In the genomic region with DNA sequence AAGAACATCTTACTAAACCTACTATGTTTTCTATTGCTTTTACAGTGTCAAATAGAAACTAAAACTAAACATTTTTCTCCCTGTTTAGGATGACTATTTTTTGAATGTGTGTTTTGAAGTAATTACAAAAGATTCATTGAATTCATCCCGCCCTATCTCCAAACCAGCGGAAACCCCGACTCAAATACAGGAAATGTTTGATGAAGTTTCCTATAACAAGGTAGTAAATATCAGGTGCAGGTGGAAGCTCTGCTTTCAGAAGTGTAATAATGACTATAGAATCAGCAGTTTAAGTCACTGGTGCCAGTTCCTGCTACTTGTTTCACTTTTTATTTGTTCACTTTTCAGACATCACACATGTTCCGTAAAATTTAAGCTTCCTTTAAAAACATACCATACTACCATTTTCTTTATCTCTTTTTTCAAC, we compare ENCODE assay signal across 9 cellular contexts. TPM values are rescaled to one million over a fixed set of nuclear protein-coding genes. Genes with fewer than 3 reads are reported as not detected.
A peak's percentile ranks its signal among the peaks of the same experiment; 100 is the strongest.
DNase-seq lines count a peak whose midpoint lies in the region; ATAC-seq lines count a peak whose summit lies in the region.
"Had no signal": no experiment of that assay in that cellular context is flagged by ENCODE, and none has a peak within 500 bp of the region (broad histone marks: within the 10 kb centered on the region; RNA-seq: fewer than 3 reads in every experiment).

No MANE protein-coding gene starts in this region.

- H3K27ac Mint-ChIP-seq in activated CD4-positive, alpha-beta T cell treated with anti-CD3 and anti-CD28 coated beads, Interleukin-2, amount 10 ng/mL, durations not matched to agents 24 days and 14 days = peak overlapping the region; percentile 94

- ATAC-seq in activated CD4-positive, CD25-positive, alpha-beta regulatory T cell treated with anti-CD3 and anti-CD28 coated beads, Interleukin-2, amount 50 U/mL, for 24 hours = peak; percentile 71 to 76
- ATAC-seq in HG03025 (IDR thresholded peaks at IDR 0.05; ENCODE audit: low FRiP score, unreplicated experiment) = peak; percentile 71

- peaks cover 51% of the 10 kb centered on the region for H3K4me1 Mint-ChIP-seq in activated CD4-positive, alpha-beta T cell treated with anti-CD3 and anti-CD28 coated beads, Interleukin-2, amount 10 ng/mL, durations not matched to agents 24 days and 14 days

- peak overlapping the region; percentile 84 for H3K4me3 Mint-ChIP-seq in activated CD4-positive, alpha-beta T cell treated with anti-CD3 and anti-CD28 coated beads, Interleukin-2, amount 10 ng/mL, durations not matched to agents 24 days and 14 days

- no peak for DNase-seq in activated CD4-positive, CD25-positive, alpha-beta regulatory T cell (lab: John Stamatoyannopoulos, UW)
- peak; percentile 82 for DNase-seq in activated CD4-positive, alpha-beta T cell treated with anti-CD3 and anti-CD28 coated beads, Interleukin-2, amount 10 ng/mL, durations not matched to agents 24 days and 14 days
- DNase-seq in stimulated activated naive CD4-positive, alpha-beta T cell (lab: John Stamatoyannopoulos, UW) = peak in 5 of 6 experiments; percentile 5 to 82 (median 67)
- DNase-seq in A172 (ENCODE audit: low spot score) (no peak), foreskin melanocyte (no peak), DMS53 (lab: John Stamatoyannopoulos, UW) (no peak)
- DNase-seq: cortex of kidney had no signal

- H3K9me3 Mint-ChIP-seq in activated CD4-positive, alpha-beta T cell treated with anti-CD3 and anti-CD28 coated beads, Interleukin-2, amount 10 ng/mL, durations not matched to agents 24 days and 14 days = no peaks in the 10 kb centered on the region

- peaks cover 64% of the 10 kb centered on the region for H3K36me3 Mint-ChIP-seq in activated CD4-positive, alpha-beta T cell treated with anti-CD3 and anti-CD28 coated beads, Interleukin-2, amount 10 ng/mL, durations not matched to agents 24 days and 14 days (ENCODE audit: low read depth)

- intact Hi-C loops in activated CD4-positive, alpha-beta T cell treated with anti-CD3 and anti-CD28 coated beads, Interleukin-2, amount 10 ng/mL, durations not matched to agents 24 days and 14 days (cut with micrococcal nuclease) = loop anchor here (1.0 to 2.0 kb wide), 7 partner anchors 10 to 88 kb away; partner anchors contain the start of gene ERAP2

- no peaks in the 10 kb centered on the region for H3K27me3 Mint-ChIP-seq in activated CD4-positive, alpha-beta T cell treated with anti-CD3 and anti-CD28 coated beads, Interleukin-2, amount 10 ng/mL, durations not matched to agents 24 days and 14 days

RNA-seq across cellular contexts. Expression of gene ERAP2, which starts 20.0 kb away (rescaled TPM):
- total RNA-seq in activated CD4-positive, alpha-beta T cell treated with anti-CD3 and anti-CD28 coated beads, Interleukin-2, amount 10 ng/mL, durations not matched to agents 24 days and 14 days = 48.9 and 51.3 TPM in 2 replicates
- 91.9 and 97.0 TPM in 2 replicates for total RNA-seq in A172 (2014; rRNA removed; shearing (Covaris generic))

RNA-seq across cellular contexts. Expression of gene LNPEP, which starts 39.6 kb away (rescaled TPM):
- total RNA-seq in activated CD4-positive, alpha-beta T cell treated with anti-CD3 and anti-CD28 coated beads, Interleukin-2, amount 10 ng/mL, durations not matched to agents 24 days and 14 days = 38.2 and 39.4 TPM in 2 replicates
- 25.8 and 30.2 TPM in 2 replicates for total RNA-seq in A172 (2014; rRNA removed; shearing (Covaris generic))

Comparison
In these comparisons a context has a peak if more than half of its experiments do, and no peak if none do; other contexts are left out.
1. DNase-seq: peak in activated CD4-positive, alpha-beta T cell treated with anti-CD3 and anti-CD28 coated beads, Interleukin-2, amount 10 ng/mL, durations not matched to agents 24 days and 14 days (single experiment) and stimulated activated naive CD4-positive, alpha-beta T cell (5 of 6); none in activated CD4-positive, CD25-positive, alpha-beta regulatory T cell (0 of 4), A172 (single experiment), foreskin melanocyte (single experiment) and DMS53 (single experiment).